10 cellular contexts compared by ENCODE assay signal in the genomic region with DNA sequence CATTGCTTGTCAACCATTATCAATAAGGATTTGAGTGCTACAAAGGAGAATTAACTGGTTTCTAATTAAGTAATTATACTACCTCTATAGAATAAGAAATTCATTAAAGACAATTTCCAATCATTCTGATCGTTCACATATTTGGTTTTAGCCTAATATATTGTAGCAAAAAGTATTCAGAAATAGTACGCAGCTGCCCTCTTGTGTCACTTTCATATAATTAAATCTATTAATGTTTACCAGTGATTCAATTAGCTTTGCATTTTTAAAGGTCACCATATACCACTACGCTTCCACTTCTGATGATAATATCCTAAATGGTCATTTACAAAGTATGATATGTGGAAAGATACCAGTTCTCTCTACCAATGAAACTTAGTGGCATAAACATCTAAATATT.
DNase-seq lines count a peak whose midpoint lies in the region; ATAC-seq, FAIRE-seq and TF ChIP-seq lines count a peak whose summit lies in the region.
"Had no signal": no experiment of that assay in that cellular context is flagged by ENCODE, and none has a peak within 500 bp of the region (broad histone marks: within the 10 kb centered on the region; RNA-seq: fewer than 3 reads in every experiment).

No MANE protein-coding gene starts in this region.

- ATAC-seq in A549 (no peak), left colon (peak; percentile 42), GM21825 (IDR thresholded peaks at IDR 0.05; ENCODE audit: unreplicated experiment) (no peak)
- ATAC-seq: stimulated activated naive CD8-positive, alpha-beta T cell treated with anti-CD3 and anti-CD28 coated beads, Interleukin-15, amount 100 ng/mL, for 72 hours had no signal

- peak; percentile 56 to 63 for TF ChIP-seq RAD21 in A549 (conservative IDR thresholded peaks at IDR 0.05 in 1 of 2, IDR thresholded peaks at IDR 0.05 in 1 of 2)

- in situ Hi-C loops in astrocyte of the cerebellum (cut with HindIII; ENCODE audit: low sequenced_read_pairs): no loop called here

- H3K4me2 ChIP-seq in A549: no peak overlapping the region

- CTCF ChIA-PET in A549 (lab: Yijun Ruan, JAX): interaction anchor here (0.5 to 1.6 kb wide), 11 partner anchors 13 to 950 kb away, joined by 3 to 4 read pairs (median 3); no protein-coding TSS in a partner anchor

- no peak for FAIRE-seq in A549 (lab: Jason Lieb, UNC)

- POLR2A ChIA-PET in A549 (lab: Yijun Ruan, JAX): no interaction called here

- no peaks in the 10 kb centered on the region for H3K4me1 ChIP-seq in A549

- no peak for TF ChIP-seq POLR2A in A549 (IDR thresholded peaks at IDR 0.05; ENCODE audit: low read length)

- intact Hi-C loops in left colon (cut with DNase I, micrococcal nuclease): no loop called here

- no peaks in the 10 kb centered on the region for H3K9me3 ChIP-seq in A549

- no peak for DNase-seq in A549 (ENCODE audit: low read depth in 1 of 2, low spot score in 1 of 2)
- DNase-seq in KG1 (lab: John Stamatoyannopoulos, UW): peak; percentile 3
- peak; percentile 18 for DNase-seq in astrocyte of the cerebellum (ENCODE audit: low read depth)
- no peak for DNase-seq in left colon
- no peak for DNase-seq in NCI-H1436 (lab: John Stamatoyannopoulos, UW)
- no peak for DNase-seq in COR-L47 (lab: John Stamatoyannopoulos, UW)
- DNase-seq in activated CD4-positive, alpha-beta T cell treated with anti-CD3 and anti-CD28 coated beads, Interleukin-2, amount 50 U/mL, for 1 hour: no peak
- DNase-seq: activated CD4-positive, alpha-beta T cell treated with anti-CD3 and anti-CD28 coated beads for 48 hours; stimulated activated naive CD8-positive, alpha-beta T cell treated with anti-CD3 and anti-CD28 coated beads, Interleukin-15, amount 100 ng/mL, for 72 hours had no signal

- no peak overlapping the region for H3K27ac ChIP-seq in A549

- 5% methylated on average over 3 of the region's 3 CpGs for WGBS in A549 (ENCODE audit: missing lambda C conversion rate)

- TF ChIP-seq EP300 in A549 (IDR thresholded peaks at IDR 0.05): no peak

- H3K4me3 ChIP-seq in A549 (no peak overlapping the region), astrocyte of the cerebellum (ENCODE audit: low read depth, low read length) (no peak overlapping the region)

- TF ChIP-seq CTCF in A549 (IDR thresholded peaks at IDR 0.05): no peak; the same call in 1 of the 3 replicates
- TF ChIP-seq CTCF in astrocyte of the cerebellum (IDR thresholded peaks at IDR 0.05; ENCODE audit: low read depth, low read length, missing control alignments): no peak

TF ChIP-seq in A549, 52 proteins besides CTCF, POLR2A, EP300 and RAD21:
- TF ChIP-seq SMC3 (IDR thresholded peaks at IDR 0.05) (peak; percentile 41; the same call in 2 of the 3 replicates), FOXS1 (CRISPR knock-in tag; IDR thresholded peaks at IDR 0.05) (no peak), RNF2 (IDR thresholded peaks at IDR 0.05; ENCODE audit: borderline replicate concordance, low read depth) (no peak), HDAC2 (IDR thresholded peaks at IDR 0.05) (no peak), POLR2AphosphoS2 (conservative IDR thresholded peaks at IDR 0.05; ENCODE audit: low read length) (no peak), ZFP36 (IDR thresholded peaks at IDR 0.05; ENCODE audit: borderline replicate concordance, partially characterized antibody) (no peak), HEYL (CRISPR knock-in tag; IDR thresholded peaks at IDR 0.05) (no peak)
- TF ChIP-seq, protein P1, sequence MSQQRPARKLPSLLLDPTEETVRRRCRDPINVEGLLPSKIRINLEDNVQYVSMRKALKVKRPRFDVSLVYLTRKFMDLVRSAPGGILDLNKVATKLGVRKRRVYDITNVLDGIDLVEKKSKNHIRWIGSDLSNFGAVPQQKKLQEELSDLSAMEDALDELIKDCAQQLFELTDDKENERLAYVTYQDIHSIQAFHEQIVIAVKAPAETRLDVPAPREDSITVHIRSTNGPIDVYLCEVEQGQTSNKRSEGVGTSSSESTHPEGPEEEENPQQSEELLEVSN (IDR thresholded peaks at IDR 0.05; ENCODE audit: borderline replicate concordance, low read depth): no peak

Comparison
In these comparisons a context has a peak if more than half of its experiments do, and no peak if none do; other contexts are left out.
1. DNase-seq: peak in KG1 (single experiment) and astrocyte of the cerebellum (single experiment); none in A549 (0 of 2), left colon (0 of 2), NCI-H1436 (single experiment), COR-L47 (single experiment) and activated CD4-positive, alpha-beta T cell treated with anti-CD3 and anti-CD28 coated beads, Interleukin-2, amount 50 U/mL, for 1 hour (single experiment).